1 cellular context compared by ENCODE assay signal in the genomic region with DNA sequence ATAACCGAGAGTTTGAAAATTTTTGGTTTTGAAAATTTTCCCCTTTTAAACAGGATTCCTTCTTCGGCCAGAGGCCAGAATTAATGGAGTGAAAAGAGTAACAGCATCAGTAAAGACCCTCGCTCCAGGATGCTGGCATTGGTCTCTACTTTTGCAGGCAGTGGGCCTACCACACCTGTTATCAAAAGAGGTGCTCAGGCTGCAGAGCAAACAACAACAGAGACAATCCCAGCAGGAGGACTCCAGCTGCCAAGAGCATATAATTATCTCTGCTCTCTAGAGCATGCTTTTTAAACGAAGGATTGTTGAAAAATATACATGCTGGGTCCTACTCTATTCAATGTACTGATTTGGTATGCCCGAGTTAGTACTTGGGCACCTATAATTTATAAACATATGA.
TF ChIP-seq lines count a peak whose summit lies in the region.

No MANE protein-coding gene starts in this region.

TF ChIP-seq in GM23338, 12 proteins besides CTCF, POLR2A, EP300 and RAD21 (continued from another document):
- TF ChIP-seq JUNB (IDR thresholded peaks at IDR 0.05; ENCODE audit: unreplicated experiment) (no peak), STAT1 (IDR thresholded peaks at IDR 0.05; ENCODE audit: unreplicated experiment) (no peak)
